Comparison of ENCODE assay signal across 1 cellular context in genomic region chr10:63627881-63628296, GRCh38.
TF ChIP-seq lines count a peak whose summit lies in the region.

No MANE protein-coding gene starts in this region.

TF ChIP-seq in HepG2, 621 proteins besides CTCF, POLR2A, EP300 and RAD21:
- TF ChIP-seq ZNF142 (CRISPR knock-in tag; IDR thresholded peaks at IDR 0.05) (no peak), ZNF564 (CRISPR knock-in tag; IDR thresholded peaks at IDR 0.05) (no peak), ZNF501 (CRISPR knock-in tag; IDR thresholded peaks at IDR 0.05) (no peak), ZNF75D (CRISPR knock-in tag; IDR thresholded peaks at IDR 0.05; ENCODE audit: borderline replicate concordance) (no peak), ZNF792 (CRISPR knock-in tag; IDR thresholded peaks at IDR 0.05) (no peak), SRF (IDR thresholded peaks at IDR 0.05; ENCODE audit: low read depth, low read length) (no peak), ZNF784 (CRISPR knock-in tag; IDR thresholded peaks at IDR 0.05; ENCODE audit: borderline replicate concordance) (no peak), ZBTB7A (CRISPR knock-in tag; IDR thresholded peaks at IDR 0.05) (no peak), GABPA (IDR thresholded peaks at IDR 0.05; ENCODE audit: low read depth, low read length) (no peak), GABPA (CRISPR knock-in tag; IDR thresholded peaks at IDR 0.05; ENCODE audit: low read depth) (no peak), MIER3 (CRISPR knock-in tag; IDR thresholded peaks at IDR 0.05; ENCODE audit: borderline replicate concordance) (no peak), STAG1 (CRISPR knock-in tag; IDR thresholded peaks at IDR 0.05) (no peak), ZNF318 (CRISPR knock-in tag; IDR thresholded peaks at IDR 0.05) (no peak), ZSCAN21 (CRISPR knock-in tag; IDR thresholded peaks at IDR 0.05; ENCODE audit: borderline replicate concordance) (no peak), ZC3H13 (CRISPR knock-in tag; IDR thresholded peaks at IDR 0.05) (no peak), HNRNPL (IDR thresholded peaks at IDR 0.05; ENCODE audit: low read depth, low read length) (no peak)
- TF ChIP-seq, protein P1, sequence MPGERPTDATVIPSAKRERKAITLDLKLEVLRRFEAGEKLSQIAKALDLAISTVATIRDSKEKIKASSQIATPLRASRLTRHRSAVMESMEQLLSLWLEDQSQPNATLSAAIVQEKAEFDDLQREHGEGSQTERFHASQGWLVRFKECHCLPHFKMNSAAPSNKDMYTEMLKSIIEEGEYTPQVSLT (CRISPR knock-in tag; IDR thresholded peaks at IDR 0.05; ENCODE audit: borderline replicate concordance, low read depth): no peak
- TF ChIP-seq, protein P2, sequence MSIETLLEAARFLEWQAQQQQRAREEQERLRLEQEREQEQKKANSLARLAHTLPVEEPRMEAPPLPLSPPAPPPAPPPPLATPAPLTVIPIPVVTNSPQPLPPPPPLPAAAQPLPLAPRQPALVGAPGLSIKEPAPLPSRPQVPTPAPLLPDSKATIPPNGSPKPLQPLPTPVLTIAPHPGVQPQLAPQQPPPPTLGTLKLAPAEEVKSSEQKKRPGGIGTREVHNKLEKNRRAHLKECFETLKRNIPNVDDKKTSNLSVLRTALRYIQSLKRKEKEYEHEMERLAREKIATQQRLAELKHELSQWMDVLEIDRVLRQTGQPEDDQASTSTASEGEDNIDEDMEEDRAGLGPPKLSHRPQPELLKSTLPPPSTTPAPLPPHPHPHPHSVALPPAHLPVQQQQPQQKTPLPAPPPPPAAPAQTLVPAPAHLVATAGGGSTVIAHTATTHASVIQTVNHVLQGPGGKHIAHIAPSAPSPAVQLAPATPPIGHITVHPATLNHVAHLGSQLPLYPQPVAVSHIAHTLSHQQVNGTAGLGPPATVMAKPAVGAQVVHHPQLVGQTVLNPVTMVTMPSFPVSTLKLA (IDR thresholded peaks at IDR 0.05): no peak
- TF ChIP-seq, protein P3, sequence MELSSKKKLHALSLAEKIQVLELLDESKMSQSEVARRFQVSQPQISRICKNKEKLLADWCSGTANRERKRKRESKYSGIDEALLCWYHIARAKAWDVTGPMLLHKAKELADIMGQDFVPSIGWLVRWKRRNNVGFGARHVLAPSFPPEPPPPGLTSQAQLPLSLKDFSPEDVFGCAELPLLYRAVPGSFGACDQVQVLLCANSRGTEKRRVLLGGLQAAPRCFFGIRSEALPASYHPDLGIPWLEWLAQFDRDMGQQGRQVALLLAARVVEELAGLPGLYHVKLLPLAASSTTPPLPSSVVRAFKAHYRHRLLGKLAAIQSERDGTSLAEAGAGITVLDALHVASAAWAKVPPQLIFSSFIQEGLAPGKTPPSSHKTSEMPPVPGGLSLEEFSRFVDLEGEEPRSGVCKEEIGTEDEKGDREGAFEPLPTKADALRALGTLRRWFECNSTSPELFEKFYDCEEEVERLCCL (CRISPR knock-in tag; IDR thresholded peaks at IDR 0.05; ENCODE audit: borderline replicate concordance): no peak
- TF ChIP-seq, protein P4, sequence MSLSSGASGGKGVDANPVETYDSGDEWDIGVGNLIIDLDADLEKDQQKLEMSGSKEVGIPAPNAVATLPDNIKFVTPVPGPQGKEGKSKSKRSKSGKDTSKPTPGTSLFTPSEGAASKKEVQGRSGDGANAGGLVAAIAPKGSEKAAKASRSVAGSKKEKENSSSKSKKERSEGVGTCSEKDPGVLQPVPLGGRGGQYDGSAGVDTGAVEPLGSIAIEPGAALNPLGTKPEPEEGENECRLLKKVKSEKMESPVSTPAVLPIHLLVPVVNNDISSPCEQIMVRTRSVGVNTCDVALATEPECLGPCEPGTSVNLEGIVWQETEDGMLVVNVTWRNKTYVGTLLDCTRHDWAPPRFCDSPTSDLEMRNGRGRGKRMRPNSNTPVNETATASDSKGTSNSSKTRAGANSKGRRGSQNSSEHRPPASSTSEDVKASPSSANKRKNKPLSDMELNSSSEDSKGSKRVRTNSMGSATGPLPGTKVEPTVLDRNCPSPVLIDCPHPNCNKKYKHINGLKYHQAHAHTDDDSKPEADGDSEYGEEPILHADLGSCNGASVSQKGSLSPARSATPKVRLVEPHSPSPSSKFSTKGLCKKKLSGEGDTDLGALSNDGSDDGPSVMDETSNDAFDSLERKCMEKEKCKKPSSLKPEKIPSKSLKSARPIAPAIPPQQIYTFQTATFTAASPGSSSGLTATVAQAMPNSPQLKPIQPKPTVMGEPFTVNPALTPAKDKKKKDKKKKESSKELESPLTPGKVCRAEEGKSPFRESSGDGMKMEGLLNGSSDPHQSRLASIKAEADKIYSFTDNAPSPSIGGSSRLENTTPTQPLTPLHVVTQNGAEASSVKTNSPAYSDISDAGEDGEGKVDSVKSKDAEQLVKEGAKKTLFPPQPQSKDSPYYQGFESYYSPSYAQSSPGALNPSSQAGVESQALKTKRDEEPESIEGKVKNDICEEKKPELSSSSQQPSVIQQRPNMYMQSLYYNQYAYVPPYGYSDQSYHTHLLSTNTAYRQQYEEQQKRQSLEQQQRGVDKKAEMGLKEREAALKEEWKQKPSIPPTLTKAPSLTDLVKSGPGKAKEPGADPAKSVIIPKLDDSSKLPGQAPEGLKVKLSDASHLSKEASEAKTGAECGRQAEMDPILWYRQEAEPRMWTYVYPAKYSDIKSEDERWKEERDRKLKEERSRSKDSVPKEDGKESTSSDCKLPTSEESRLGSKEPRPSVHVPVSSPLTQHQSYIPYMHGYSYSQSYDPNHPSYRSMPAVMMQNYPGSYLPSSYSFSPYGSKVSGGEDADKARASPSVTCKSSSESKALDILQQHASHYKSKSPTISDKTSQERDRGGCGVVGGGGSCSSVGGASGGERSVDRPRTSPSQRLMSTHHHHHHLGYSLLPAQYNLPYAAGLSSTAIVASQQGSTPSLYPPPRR (CRISPR knock-in tag; IDR thresholded peaks at IDR 0.05; ENCODE audit: borderline replicate concordance): no peak
- TF ChIP-seq, protein P5, sequence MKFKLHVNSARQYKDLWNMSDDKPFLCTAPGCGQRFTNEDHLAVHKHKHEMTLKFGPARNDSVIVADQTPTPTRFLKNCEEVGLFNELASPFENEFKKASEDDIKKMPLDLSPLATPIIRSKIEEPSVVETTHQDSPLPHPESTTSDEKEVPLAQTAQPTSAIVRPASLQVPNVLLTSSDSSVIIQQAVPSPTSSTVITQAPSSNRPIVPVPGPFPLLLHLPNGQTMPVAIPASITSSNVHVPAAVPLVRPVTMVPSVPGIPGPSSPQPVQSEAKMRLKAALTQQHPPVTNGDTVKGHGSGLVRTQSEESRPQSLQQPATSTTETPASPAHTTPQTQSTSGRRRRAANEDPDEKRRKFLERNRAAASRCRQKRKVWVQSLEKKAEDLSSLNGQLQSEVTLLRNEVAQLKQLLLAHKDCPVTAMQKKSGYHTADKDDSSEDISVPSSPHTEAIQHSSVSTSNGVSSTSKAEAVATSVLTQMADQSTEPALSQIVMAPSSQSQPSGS (CRISPR knock-in tag; IDR thresholded peaks at IDR 0.05): no peak
